In the genomic region with DNA sequence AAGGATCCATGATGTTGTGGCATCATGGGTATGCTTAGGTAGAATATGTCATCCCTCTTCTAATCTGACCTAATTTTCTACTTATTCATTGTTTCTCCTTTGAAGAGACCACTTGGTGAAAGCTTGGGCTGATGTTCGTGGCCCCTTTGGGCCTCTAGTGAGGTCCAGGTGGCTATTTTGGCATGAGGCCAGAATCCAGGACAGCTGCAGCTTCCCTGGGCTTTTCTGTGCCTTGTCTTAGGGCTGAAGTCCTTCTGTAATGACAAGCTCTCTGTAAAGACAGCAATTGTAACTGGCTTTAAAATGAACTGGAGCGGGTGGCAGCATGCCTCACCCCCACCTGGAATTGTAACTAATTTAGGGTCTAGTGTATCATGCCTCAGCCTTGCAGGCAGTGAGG, we compare ENCODE assay signal across 34 cellular contexts. TPM values are rescaled to one million over a fixed set of nuclear protein-coding genes. Genes with fewer than 3 reads are reported as not detected.
"Had no signal": no experiment of that assay in that cellular context is flagged by ENCODE, and none has a peak within 500 bp of the region (broad histone marks: within the 10 kb centered on the region; RNA-seq: fewer than 3 reads in every experiment).

No MANE protein-coding gene starts in this region.

- H3K4me3 ChIP-seq: adrenal gland, body of pancreas, esophagus muscularis mucosa, gastrocnemius medialis, heart left ventricle had no signal

- H3K36me3 ChIP-seq: adrenal gland, esophagus muscularis mucosa, gastrocnemius medialis, heart left ventricle had no signal

- H3K27ac ChIP-seq: adrenal gland, body of pancreas, esophagus muscularis mucosa, foreskin keratinocyte, gastrocnemius medialis, heart left ventricle had no signal

- DNase-seq: activated CD4-positive, alpha-beta memory T cell treated with anti-CD3 and anti-CD28 coated beads for 36 hours; activated CD4-positive, alpha-beta T cell treated with anti-CD3 and anti-CD28 coated beads for 36 hours; activated CD4-positive, alpha-beta T cell treated with anti-CD3 and anti-CD28 coated beads, Interleukin-2, amount 10 ng/mL, durations not matched to agents 24 days and 14 days; activated CD4-positive, CD25-positive, alpha-beta regulatory T cell; activated CD4-positive, CD25-positive, alpha-beta regulatory T cell treated with anti-CD3 and anti-CD28 coated beads, Interleukin-2, amount 50 U/mL, for 72 hours; activated CD8-positive, alpha-beta memory T cell treated with anti-CD3 and anti-CD28 coated beads, Interleukin-2, amount 10 ng/mL, durations not matched to agents 7 days and 5 days; activated CD8-positive, alpha-beta memory T cell treated with anti-CD3 and anti-CD28 coated beads, Interleukin-2, amount 50 U/mL, for 4 hours; activated CD8-positive, alpha-beta T cell treated with anti-CD3 and anti-CD28 coated beads, Interleukin-2, amount 10 ng/mL, durations not matched to agents 7 days and 5 days; activated effector memory CD4-positive, alpha-beta T cell treated with anti-CD3 and anti-CD28 coated beads, Interleukin-2, amount 50 U/mL, for 16 hours; activated naive CD4-positive, alpha-beta T cell treated with anti-CD3 and anti-CD28 coated beads for 36 hours; activated naive CD8-positive, alpha-beta T cell treated with anti-CD3 and anti-CD28 coated beads for 36 hours; activated naive CD8-positive, alpha-beta T cell treated with anti-CD3 and anti-CD28 coated beads, Interleukin-2, amount 50 U/mL, for 24 hours; activated T-cell treated with anti-CD3 and anti-CD28 coated beads, Interleukin-2, amount 50 U/mL, for 1 hour; activated T-cell treated with anti-CD3 and anti-CD28 coated beads, Interleukin-2, amount 50 U/mL, for 48 hours; adrenal gland; amygdala; aorta; body of pancreas; caudate nucleus; cortex of kidney; dermis blood vessel endothelial cell; effector CD4-positive, alpha-beta T cell; effector memory CD8-positive, alpha-beta T cell; erythroblast; foreskin keratinocyte; gastrocnemius medialis; glutamatergic neuron; heart left ventricle had no signal

- H3K9me3 ChIP-seq: body of pancreas, gastrocnemius medialis had no signal

- H3K4me1 ChIP-seq: body of pancreas, esophagus muscularis mucosa, foreskin keratinocyte, gastrocnemius medialis, heart left ventricle had no signal

- ATAC-seq: activated CD4-positive, alpha-beta T cell treated with anti-CD3 and anti-CD28 coated beads for 36 hours; activated CD8-positive, alpha-beta memory T cell treated with anti-CD3 and anti-CD28 coated beads, Interleukin-2, amount 10 ng/mL, durations not matched to agents 7 days and 5 days; activated CD8-positive, alpha-beta T cell treated with anti-CD3 and anti-CD28 coated beads, Interleukin-2, amount 10 ng/mL, durations not matched to agents 7 days and 5 days; activated naive CD8-positive, alpha-beta T cell treated with anti-CD3 and anti-CD28 coated beads, Interleukin-2, amount 50 U/mL, for 24 hours; body of pancreas; effector memory CD8-positive, alpha-beta T cell; foreskin keratinocyte; gastrocnemius medialis; heart left ventricle had no signal

- H3K27me3 ChIP-seq: adrenal gland, body of pancreas, esophagus muscularis mucosa, foreskin keratinocyte, gastrocnemius medialis, heart left ventricle had no signal

- FAIRE-seq: colon had no signal

RNA-seq across cellular contexts. Expression of gene MC2R, which starts 15.6 kb away (rescaled TPM):
- total RNA-seq: activated CD4-positive, alpha-beta memory T cell treated with anti-CD3 and anti-CD28 coated beads for 36 hours; activated CD4-positive, alpha-beta T cell treated with anti-CD3 and anti-CD28 coated beads for 36 hours; activated CD4-positive, alpha-beta T cell treated with anti-CD3 and anti-CD28 coated beads, Interleukin-2, amount 10 ng/mL, durations not matched to agents 24 days and 14 days; activated CD8-positive, alpha-beta memory T cell treated with anti-CD3 and anti-CD28 coated beads for 36 hours; activated CD8-positive, alpha-beta memory T cell treated with anti-CD3 and anti-CD28 coated beads, Interleukin-2, amount 10 ng/mL, durations not matched to agents 7 days and 5 days; activated CD8-positive, alpha-beta T cell treated with anti-CD3 and anti-CD28 coated beads, Interleukin-2, amount 10 ng/mL, durations not matched to agents 7 days and 5 days; activated naive CD4-positive, alpha-beta T cell treated with anti-CD3 and anti-CD28 coated beads for 36 hours; activated naive CD8-positive, alpha-beta T cell treated with anti-CD3 and anti-CD28 coated beads for 36 hours; activated T-helper 1 cell treated with anti-CD3 and anti-CD28 coated beads, Interleukin-12 subunit alpha, Interleukin-12 subunit beta, Interleukin-2, Interleukin-4 antibody, amounts not matched to agents 30 ng/mL and 10 ng/mL and 1 ng/mL, durations not matched to agents 14 hours and 24 hours and 36 hours; activated T-helper 2 cell treated with anti-CD3 and anti-CD28 coated beads, Interferon-gamma antibody, Interleukin-2, Interleukin-4, amounts not matched to agents 10 μg/mL and 5 μg/mL and 100 μg/mL, durations not matched to agents 14 hours and 24 hours and 36 hours; aorta; body of pancreas; chondrocyte; dermis blood vessel endothelial cell; foreskin keratinocyte; gastrocnemius medialis; heart left ventricle had no signal
- polyA plus RNA-seq: aorta, foreskin keratinocyte, heart left ventricle had no signal
